8 cellular contexts compared by ENCODE assay signal in the genomic region with DNA sequence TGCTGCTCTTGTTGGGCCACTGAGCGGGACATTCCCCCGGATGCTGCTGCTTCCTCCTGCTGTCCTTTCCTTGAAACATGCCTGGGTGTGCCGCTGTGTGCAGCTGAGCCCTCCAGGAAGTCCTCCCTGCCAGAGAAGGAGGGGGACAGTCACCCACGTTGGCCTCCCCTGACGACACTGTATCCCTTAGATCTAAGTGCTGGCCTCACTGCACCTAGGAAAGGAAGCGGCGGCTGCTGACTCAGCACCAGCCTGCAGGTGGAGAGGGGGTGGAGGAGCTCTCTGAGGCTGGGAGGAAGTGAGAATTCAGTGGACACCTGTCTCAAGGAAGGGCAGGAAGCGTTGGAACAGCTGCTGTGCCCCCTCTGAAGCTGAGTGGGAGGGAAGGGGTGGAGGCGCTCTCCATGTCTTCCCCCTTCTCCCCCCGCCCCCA.
DNase-seq lines count a peak whose midpoint lies in the region; ATAC-seq and TF ChIP-seq lines count a peak whose summit lies in the region.

No MANE protein-coding gene starts in this region.

- H3K9ac ChIP-seq in GM23248: no peak overlapping the region

- no peak overlapping the region for H2AFZ ChIP-seq in GM23248

- peaks cover 73% of the 10 kb centered on the region for H3K4me1 Mint-ChIP-seq in glutamatergic neuron (ENCODE audit: low read depth, unreplicated experiment)

- no peak overlapping the region for H3K4me2 ChIP-seq in GM23248 (ENCODE audit: unreplicated experiment)

- TF ChIP-seq CTCF in GM20000 (IDR thresholded peaks at IDR 0.05; ENCODE audit: extremely low read depth, missing control alignments): no peak
- TF ChIP-seq CTCF in glutamatergic neuron (IDR thresholded peaks at IDR 0.05; ENCODE audit: partially characterized antibody, unreplicated experiment): no peak

- peaks cover 29% of the 10 kb centered on the region for H3K27me3 ChIP-seq in GM23248 (replicated peaks; ENCODE audit: insufficient read depth)

- peaks cover 15% of the 10 kb centered on the region for H3K9me3 Mint-ChIP-seq in glutamatergic neuron (ENCODE audit: unreplicated experiment)

- no peaks in the 10 kb centered on the region for H3K36me3 ChIP-seq in GM23248 (ENCODE audit: low read depth)

- in situ Hi-C loops in GM23248 (cut with MboI): no loop called here

- H3K79me2 ChIP-seq in GM23248 (ENCODE audit: insufficient read depth): no peaks in the 10 kb centered on the region

- H3K36me3 Mint-ChIP-seq in glutamatergic neuron (ENCODE audit: unreplicated experiment): no peaks in the 10 kb centered on the region

- no peaks in the 10 kb centered on the region for H4K20me1 ChIP-seq in GM23248 (ENCODE audit: insufficient read depth)

- no peak overlapping the region for H3K27ac ChIP-seq in GM23248

- no peak overlapping the region for H3K4me3 ChIP-seq in GM23248

- no peaks in the 10 kb centered on the region for H3F3A ChIP-seq in GM23248 (ENCODE audit: insufficient read depth)

- H3K27me3 Mint-ChIP-seq in glutamatergic neuron (ENCODE audit: unreplicated experiment): peaks cover 7% of the 10 kb centered on the region

- no peaks in the 10 kb centered on the region for H3K9me3 ChIP-seq in GM23248 (ENCODE audit: low read depth)

- peak overlapping the region; percentile 52 for H3K4me3 Mint-ChIP-seq in glutamatergic neuron (ENCODE audit: unreplicated experiment)

- 62 to 68% methylated on average over 7 to 10 of the region's 10 CpGs for WGBS in GM23248 (ENCODE audit: low coverage in 1 of 2, low lambda C conversion rate in 2 of 2, missing lambda C conversion rate in 2 of 2), 2 experiments

- no peaks in the 10 kb centered on the region for H3K9me2 ChIP-seq in GM23248 (ENCODE audit: insufficient read depth)

- H3K27ac Mint-ChIP-seq in glutamatergic neuron (ENCODE audit: unreplicated experiment): peak overlapping the region; percentile 80

- H3K4me1 ChIP-seq in GM23248 (ENCODE audit: insufficient read depth): no peaks in the 10 kb centered on the region

- ATAC-seq in HG03558 (IDR thresholded peaks at IDR 0.05; ENCODE audit: extremely low read depth, unreplicated experiment): peak; percentile 47

- DNase-seq in DMS79 (lab: John Stamatoyannopoulos, UW) (peak; percentile 77), GM20000 (ENCODE audit: low spot score) (peak; percentile 67), glutamatergic neuron (peak; percentile 43), NCI-H1092 (lab: John Stamatoyannopoulos, UW) (no peak), GM23248 (no peak)
- peak; percentile 68 for DNase-seq in activated CD4-positive, alpha-beta T cell treated with anti-CD3 and anti-CD28 coated beads for 48 hours
- peak; percentile 30 to 37 for DNase-seq in stimulated activated CD8-positive, alpha-beta memory T cell treated with anti-CD3 and anti-CD28 coated beads, Interleukin-7, amount 100 ng/mL, for 4 hours (ENCODE audit: low read depth in 2 of 2)

Comparison
In these comparisons a context has a peak if more than half of its experiments do, and no peak if none do; other contexts are left out.
1. DNase-seq: peak in DMS79 (single experiment), GM20000 (single experiment), activated CD4-positive, alpha-beta T cell treated with anti-CD3 and anti-CD28 coated beads for 48 hours (single experiment), glutamatergic neuron (single experiment) and stimulated activated CD8-positive, alpha-beta memory T cell treated with anti-CD3 and anti-CD28 coated beads, Interleukin-7, amount 100 ng/mL, for 4 hours (2 of 2); none in NCI-H1092 (single experiment) and GM23248 (single experiment).